17 cellular contexts compared by ENCODE assay signal in the genomic region with DNA sequence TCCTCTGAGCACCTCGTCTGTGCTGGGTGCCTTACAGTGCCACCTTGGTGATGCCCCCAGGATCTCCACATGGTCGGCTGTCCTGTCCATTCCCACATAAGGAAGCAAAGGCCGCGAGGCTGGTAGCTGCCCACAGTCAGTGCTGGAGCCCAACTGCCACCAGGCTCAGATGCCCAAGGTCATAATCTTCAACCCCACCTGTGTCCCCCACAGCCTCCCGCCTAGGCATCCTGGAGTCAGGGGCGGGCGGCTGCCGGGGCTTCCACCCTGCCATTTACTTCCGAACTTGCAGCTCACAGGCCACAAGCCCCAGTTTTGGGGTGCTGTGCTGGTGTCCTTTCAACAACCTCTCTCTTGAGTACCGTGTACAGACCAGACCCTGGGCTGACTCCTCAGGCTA.
DNase-seq lines count a peak whose midpoint lies in the region; ATAC-seq and TF ChIP-seq lines count a peak whose summit lies in the region.
"Had no signal": no experiment of that assay in that cellular context is flagged by ENCODE, and none has a peak within 500 bp of the region (broad histone marks: within the 10 kb centered on the region; RNA-seq: fewer than 3 reads in every experiment).

No MANE protein-coding gene starts in this region.

- TF ChIP-seq POLR2A in esophagus squamous epithelium (IDR thresholded peaks at IDR 0.05) (no peak), transverse colon (IDR thresholded peaks at IDR 0.05) (no peak)

- H3K36me3 Mint-ChIP-seq in neural progenitor cell, result peaks cover 1% of the 10 kb centered on the region

- no peak overlapping the region for H2AFZ ChIP-seq in neural progenitor cell (replicated peaks)

- H3K4me3 Mint-ChIP-seq in neural progenitor cell, result no peak overlapping the region

- WGBS in esophagus squamous epithelium, 2 donors, result 80 to 90% methylated on average over 2 to 5 of the region's 10 CpGs
- WGBS in transverse colon (ENCODE audit: low coverage in 1 of 2), 2 donors, result 84% methylated on average over 8 of the region's 10 CpGs; no CpG with 5 or more reads in 1 of the 2 donors

- H3K4me1 Mint-ChIP-seq in neural progenitor cell, result peaks cover 65% of the 10 kb centered on the region

- H4K20me1 ChIP-seq in neural progenitor cell (ENCODE audit: low read depth), result peaks cover 41% of the 10 kb centered on the region

- peaks cover 17% of the 10 kb centered on the region for H3F3A ChIP-seq in neural progenitor cell (ENCODE audit: low read depth)

- H3K27me3 Mint-ChIP-seq in neural progenitor cell (ENCODE audit: insufficient read depth, low read depth), result peaks cover 3% of the 10 kb centered on the region

- no peaks in the 10 kb centered on the region for H3K79me2 ChIP-seq in neural progenitor cell (ENCODE audit: low read depth)

- ATAC-seq in left ventricle myocardium superior, result no peak
- no peak for ATAC-seq in GM21717 (IDR thresholded peaks at IDR 0.05; ENCODE audit: unreplicated experiment)
- no peak for ATAC-seq in HG03175 (IDR thresholded peaks at IDR 0.05; ENCODE audit: unreplicated experiment)
- no peak for ATAC-seq in GM19463 (IDR thresholded peaks at IDR 0.05; ENCODE audit: unreplicated experiment)

- H3K27ac ChIP-seq in left ventricle myocardium inferior (replicated peaks), result peak overlapping the region; percentile 92
- peak overlapping the region; percentile 24 to 79 (median 60) for H3K27ac ChIP-seq in esophagus squamous epithelium
- no peak overlapping the region for H3K27ac ChIP-seq in neural progenitor cell
- H3K27ac ChIP-seq in transverse colon, result peak overlapping the region; percentile 83 to 95 (median 94)
- H3K27ac ChIP-seq: C4-2B had no signal

- in situ Hi-C loops in transverse colon (cut with MboI; ENCODE audit: low pct_ligation_motif_present in 1 of 4, low pct_unique_long_range_greater_than_20kb in 1 of 4, low sequenced_read_pairs in 3 of 4), result no loop called here

- TF ChIP-seq CTCF in left ventricle myocardium inferior (IDR thresholded peaks at IDR 0.05; ENCODE audit: borderline replicate concordance) (no peak), esophagus squamous epithelium (IDR thresholded peaks at IDR 0.05) (no peak), neural progenitor cell (IDR thresholded peaks at IDR 0.05) (no peak), transverse colon (IDR thresholded peaks at IDR 0.05) (no peak)

- H3K27ac Mint-ChIP-seq in neural progenitor cell, result peak overlapping the region; percentile 60

- H3K4me1 ChIP-seq in left ventricle myocardium inferior (peaks cover 99% of the 10 kb centered on the region), esophagus squamous epithelium (peaks cover 6 to 98% (median 13%) of the 10 kb centered on the region in 3 donors), neural progenitor cell (peaks cover 36% of the 10 kb centered on the region), transverse colon (peaks cover 30 to 83% (median 59%) of the 10 kb centered on the region in 4 donors)

- H3K9me3 ChIP-seq in left ventricle myocardium inferior (replicated peaks) (no peaks in the 10 kb centered on the region), esophagus squamous epithelium (no peaks in the 10 kb centered on the region), neural progenitor cell (ENCODE audit: low read depth) (no peaks in the 10 kb centered on the region), transverse colon (no peaks in the 10 kb centered on the region)

- H3K36me3 ChIP-seq in left ventricle myocardium inferior (peaks cover 1% of the 10 kb centered on the region), esophagus squamous epithelium (peaks cover 0 to 17% (median 3%) of the 10 kb centered on the region in 3 donors), neural progenitor cell (no peaks in the 10 kb centered on the region), transverse colon (peaks cover 0 to under 1% (median 0%) of the 10 kb centered on the region in 4 donors)

- intact Hi-C loops in left ventricle myocardium inferior (cut with micrococcal nuclease) (no loop called here), left ventricle myocardium superior (cut with micrococcal nuclease) (no loop called here), esophagus squamous epithelium (cut with DNase I) (no loop called here), transverse colon (cut with DNase I; ENCODE audit: low total_unique reads) (no loop called here)

- H3K4me2 ChIP-seq in neural progenitor cell, result no peak overlapping the region

- TF ChIP-seq EP300 in transverse colon (IDR thresholded peaks at IDR 0.05; ENCODE audit: low read depth), result no peak

- DNase-seq in left ventricle myocardium inferior (no peak), left ventricle myocardium superior (no peak), esophagus squamous epithelium (lab: John Stamatoyannopoulos, UW) (no peak), neural progenitor cell (ENCODE audit: low spot score) (no peak), transverse colon (no peak)
- DNase-seq: COR-L47, DMS153, EL, MM.1S, NCI-H1105, NCI-H1694 treated with DMSO at 0.1 percent for 48 hours, NCI-H446, NCI-H748 treated with DMSO at 0.1 percent for 48 hours had no signal

- H3K9ac ChIP-seq in neural progenitor cell, result no peak overlapping the region

- H3K27me3 ChIP-seq in left ventricle myocardium inferior (ENCODE audit: low read depth) (no peaks in the 10 kb centered on the region), esophagus squamous epithelium (no peaks in the 10 kb centered on the region), neural progenitor cell (no peaks in the 10 kb centered on the region), transverse colon (no peaks in the 10 kb centered on the region)

- no peak overlapping the region for H3K4me3 ChIP-seq in left ventricle myocardium inferior
- H3K4me3 ChIP-seq in esophagus squamous epithelium, result no peak overlapping the region
- no peak overlapping the region for H3K4me3 ChIP-seq in neural progenitor cell
- no peak overlapping the region for H3K4me3 ChIP-seq in transverse colon

- no peaks in the 10 kb centered on the region for H3K9me3 Mint-ChIP-seq in neural progenitor cell
